In the genomic region with DNA sequence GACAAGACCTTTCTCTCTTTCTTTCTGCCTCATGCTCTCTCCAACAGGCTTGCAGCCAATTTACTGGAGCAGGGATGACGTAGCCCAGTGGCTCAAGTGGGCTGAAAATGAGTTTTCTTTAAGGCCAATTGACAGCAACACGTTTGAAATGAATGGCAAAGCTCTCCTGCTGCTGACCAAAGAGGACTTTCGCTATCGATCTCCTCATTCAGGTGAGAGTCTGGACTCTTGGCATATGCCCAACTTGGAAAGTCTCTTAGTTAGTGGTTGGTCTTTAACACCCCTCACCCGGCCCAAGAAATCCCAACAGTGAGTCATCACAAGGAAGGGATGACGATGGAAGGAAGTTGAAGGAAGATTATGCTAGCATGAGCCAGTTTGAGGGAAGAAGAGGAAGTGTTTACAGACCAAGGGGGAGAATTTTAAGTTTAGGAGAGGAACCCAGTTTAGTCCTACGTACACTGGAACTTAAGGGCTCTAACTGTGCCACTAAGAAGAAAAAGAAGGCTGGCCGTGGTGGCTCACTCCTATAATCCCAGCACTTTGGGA, we compare ENCODE assay signal across 9 cellular contexts.
DNase-seq lines count a peak whose midpoint lies in the region; ATAC-seq and TF ChIP-seq lines count a peak whose summit lies in the region.
"Had no signal": no experiment of that assay in that cellular context is flagged by ENCODE, and none has a peak within 500 bp of the region (broad histone marks: within the 10 kb centered on the region; RNA-seq: fewer than 3 reads in every experiment).

No MANE protein-coding gene starts in this region.

- TF ChIP-seq CTCF in esophagus squamous epithelium (IDR thresholded peaks at IDR 0.05): no peak
- TF ChIP-seq CTCF in WTC11 (IDR thresholded peaks at IDR 0.05): no peak
- no peak for TF ChIP-seq CTCF in CD8-positive, alpha-beta T cell (IDR thresholded peaks at IDR 0.05)

- no peaks in the 10 kb centered on the region for H3K27me3 ChIP-seq in esophagus squamous epithelium
- H3K27me3 ChIP-seq in rectal smooth muscle tissue (ENCODE audit: control insufficient read depth, insufficient read depth, low read length): no peaks in the 10 kb centered on the region
- H3K27me3 ChIP-seq in CD8-positive, alpha-beta T cell (ENCODE audit: insufficient read depth, low read length): no peaks in the 10 kb centered on the region

- 55 to 61% methylated on average over 7 to 8 of the region's 8 CpGs for WGBS in esophagus squamous epithelium, 2 donors

- no peaks in the 10 kb centered on the region for H3K9me3 ChIP-seq in esophagus squamous epithelium
- H3K9me3 ChIP-seq in CD8-positive, alpha-beta T cell (ENCODE audit: low read length): no peaks in the 10 kb centered on the region

- no peak overlapping the region for H3K4me3 Mint-ChIP-seq in WTC11
- no peak overlapping the region for H3K4me3 Mint-ChIP-seq in CD8-positive, alpha-beta T cell

- no peak for ATAC-seq in HG02623 (IDR thresholded peaks at IDR 0.05; ENCODE audit: unreplicated experiment)
- ATAC-seq in WTC11: no peak
- ATAC-seq in CD8-positive, alpha-beta T cell: no peak

- H3K36me3 Mint-ChIP-seq in WTC11: peaks cover 10% of the 10 kb centered on the region
- peaks cover 42% of the 10 kb centered on the region for H3K36me3 Mint-ChIP-seq in CD8-positive, alpha-beta T cell

- H3K9me3 Mint-ChIP-seq in WTC11: no peaks in the 10 kb centered on the region
- H3K9me3 Mint-ChIP-seq in CD8-positive, alpha-beta T cell: no peaks in the 10 kb centered on the region

- no peak overlapping the region for H3K27ac Mint-ChIP-seq in WTC11
- H3K27ac Mint-ChIP-seq in CD8-positive, alpha-beta T cell: no peak overlapping the region

- H3K36me3 ChIP-seq in esophagus squamous epithelium: peaks cover 0 to 55% (median 3%) of the 10 kb centered on the region in 3 donors
- H3K36me3 ChIP-seq in rectal smooth muscle tissue (ENCODE audit: control insufficient read depth, insufficient read depth, low read length): peaks cover 4% of the 10 kb centered on the region
- peaks cover 4% of the 10 kb centered on the region for H3K36me3 ChIP-seq in CD8-positive, alpha-beta T cell (ENCODE audit: insufficient read depth, low read length)

- DNase-seq in HCEC 1CT: peak; percentile 44
- peak; percentile 63 for DNase-seq in NOMO-1 treated with DMSO at 0.1 percent for 48 hours (lab: John Stamatoyannopoulos, UW; ENCODE audit: unreplicated experiment)
- no peak for DNase-seq in esophagus squamous epithelium (lab: John Stamatoyannopoulos, UW)
- DNase-seq in activated effector memory CD4-positive, alpha-beta T cell treated with anti-CD3 and anti-CD28 coated beads, Interleukin-2, amount 50 U/mL, for 16 hours: no peak
- no peak for DNase-seq in WTC11 (ENCODE audit: low spot score)
- DNase-seq in CD8-positive, alpha-beta T cell: no peak
- DNase-seq: T1000 had no signal

- H3K27ac ChIP-seq in esophagus squamous epithelium (peak overlapping the region; percentile 49 to 79 (median 66)), rectal smooth muscle tissue (ENCODE audit: low read depth, low read length) (peak overlapping the region; percentile 47)
- H3K27ac ChIP-seq in CD8-positive, alpha-beta T cell (ENCODE audit: low read depth, low read length): no peak overlapping the region

- CTCF ChIA-PET in WTC11 (lab: Charles Lee): no interaction called here
- CTCF ChIA-PET in CD8-positive, alpha-beta T cell (lab: Charles Lee): no interaction called here

- intact Hi-C loops in esophagus squamous epithelium (cut with DNase I): no loop called here
- intact Hi-C loops in CD8-positive, alpha-beta T cell (cut with DNase I, micrococcal nuclease): no loop called here

- H3K4me3 ChIP-seq in esophagus squamous epithelium (no peak overlapping the region), rectal smooth muscle tissue (ENCODE audit: low read length) (no peak overlapping the region)
- H3K4me3 ChIP-seq in CD8-positive, alpha-beta T cell (ENCODE audit: low read depth, low read length): no peak overlapping the region

- POLR2A ChIA-PET in WTC11 (lab: Charles Lee): no interaction called here
- POLR2A ChIA-PET in CD8-positive, alpha-beta T cell (lab: Charles Lee): no interaction called here

- H3K4me1 ChIP-seq in esophagus squamous epithelium: peaks cover 22 to 64% (median 44%) of the 10 kb centered on the region in 3 donors
- H3K4me1 ChIP-seq in rectal smooth muscle tissue (ENCODE audit: control insufficient read depth, insufficient read depth, low read length): peaks cover 21% of the 10 kb centered on the region
- no peaks in the 10 kb centered on the region for H3K4me1 ChIP-seq in CD8-positive, alpha-beta T cell (ENCODE audit: insufficient read depth, low read length)

- no peak overlapping the region for H3K9ac ChIP-seq in rectal smooth muscle tissue (ENCODE audit: low read length)

- peaks cover 9% of the 10 kb centered on the region for H3K4me1 Mint-ChIP-seq in WTC11
- H3K4me1 Mint-ChIP-seq in CD8-positive, alpha-beta T cell (ENCODE audit: low read depth): peaks cover 3% of the 10 kb centered on the region

- H3K27me3 Mint-ChIP-seq in WTC11 (ENCODE audit: low read depth): no peaks in the 10 kb centered on the region
- no peaks in the 10 kb centered on the region for H3K27me3 Mint-ChIP-seq in CD8-positive, alpha-beta T cell (ENCODE audit: low read depth)

- no peak for TF ChIP-seq POLR2A in esophagus squamous epithelium (IDR thresholded peaks at IDR 0.05)

TF ChIP-seq in WTC11, 78 proteins besides CTCF, POLR2A, EP300 and RAD21 (continues in another document):
- TF ChIP-seq NFYB (CRISPR knock-in tag; conservative IDR thresholded peaks at IDR 0.05; ENCODE audit: low read depth) (no peak), ARID4B (CRISPR knock-in tag; IDR thresholded peaks at IDR 0.05; ENCODE audit: borderline replicate concordance) (no peak), OVOL2 (CRISPR knock-in tag; IDR thresholded peaks at IDR 0.05; ENCODE audit: borderline replicate concordance) (no peak), MXD4 (CRISPR knock-in tag; IDR thresholded peaks at IDR 0.05; ENCODE audit: borderline replicate concordance) (no peak), ELF4 (CRISPR knock-in tag; IDR thresholded peaks at IDR 0.05; ENCODE audit: low read depth) (no peak), ESRRA (CRISPR knock-in tag; IDR thresholded peaks at IDR 0.05; ENCODE audit: borderline replicate concordance) (no peak), IRF2 (CRISPR knock-in tag; IDR thresholded peaks at IDR 0.05; ENCODE audit: borderline replicate concordance, low read depth) (no peak), AR (CRISPR knock-in tag; IDR thresholded peaks at IDR 0.05) (no peak), ZNF121 (CRISPR knock-in tag; IDR thresholded peaks at IDR 0.05) (no peak)
- TF ChIP-seq, protein P1, sequence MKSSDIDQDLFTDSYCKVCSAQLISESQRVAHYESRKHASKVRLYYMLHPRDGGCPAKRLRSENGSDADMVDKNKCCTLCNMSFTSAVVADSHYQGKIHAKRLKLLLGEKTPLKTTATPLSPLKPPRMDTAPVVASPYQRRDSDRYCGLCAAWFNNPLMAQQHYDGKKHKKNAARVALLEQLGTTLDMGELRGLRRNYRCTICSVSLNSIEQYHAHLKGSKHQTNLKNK (CRISPR knock-in tag; IDR thresholded peaks at IDR 0.05): no peak

Comparison
In these comparisons a context has a peak if more than half of its experiments do, and no peak if none do; other contexts are left out.
1. DNase-seq: peak in HCEC 1CT (single experiment) and NOMO-1 treated with DMSO at 0.1 percent for 48 hours (single experiment); none in esophagus squamous epithelium (single experiment), activated effector memory CD4-positive, alpha-beta T cell treated with anti-CD3 and anti-CD28 coated beads, Interleukin-2, amount 50 U/mL, for 16 hours (single experiment), WTC11 (single experiment) and CD8-positive, alpha-beta T cell (0 of 7).